ENCODE assay signal across 1 cellular context in genomic region chr4:110484029-110484428, GRCh38.
TF ChIP-seq lines count a peak whose summit lies in the region.

No MANE protein-coding gene starts in this region.

TF ChIP-seq in GM23338, 12 proteins besides CTCF, POLR2A, EP300 and RAD21 (continued from another document):
- TF ChIP-seq, protein P1, sequence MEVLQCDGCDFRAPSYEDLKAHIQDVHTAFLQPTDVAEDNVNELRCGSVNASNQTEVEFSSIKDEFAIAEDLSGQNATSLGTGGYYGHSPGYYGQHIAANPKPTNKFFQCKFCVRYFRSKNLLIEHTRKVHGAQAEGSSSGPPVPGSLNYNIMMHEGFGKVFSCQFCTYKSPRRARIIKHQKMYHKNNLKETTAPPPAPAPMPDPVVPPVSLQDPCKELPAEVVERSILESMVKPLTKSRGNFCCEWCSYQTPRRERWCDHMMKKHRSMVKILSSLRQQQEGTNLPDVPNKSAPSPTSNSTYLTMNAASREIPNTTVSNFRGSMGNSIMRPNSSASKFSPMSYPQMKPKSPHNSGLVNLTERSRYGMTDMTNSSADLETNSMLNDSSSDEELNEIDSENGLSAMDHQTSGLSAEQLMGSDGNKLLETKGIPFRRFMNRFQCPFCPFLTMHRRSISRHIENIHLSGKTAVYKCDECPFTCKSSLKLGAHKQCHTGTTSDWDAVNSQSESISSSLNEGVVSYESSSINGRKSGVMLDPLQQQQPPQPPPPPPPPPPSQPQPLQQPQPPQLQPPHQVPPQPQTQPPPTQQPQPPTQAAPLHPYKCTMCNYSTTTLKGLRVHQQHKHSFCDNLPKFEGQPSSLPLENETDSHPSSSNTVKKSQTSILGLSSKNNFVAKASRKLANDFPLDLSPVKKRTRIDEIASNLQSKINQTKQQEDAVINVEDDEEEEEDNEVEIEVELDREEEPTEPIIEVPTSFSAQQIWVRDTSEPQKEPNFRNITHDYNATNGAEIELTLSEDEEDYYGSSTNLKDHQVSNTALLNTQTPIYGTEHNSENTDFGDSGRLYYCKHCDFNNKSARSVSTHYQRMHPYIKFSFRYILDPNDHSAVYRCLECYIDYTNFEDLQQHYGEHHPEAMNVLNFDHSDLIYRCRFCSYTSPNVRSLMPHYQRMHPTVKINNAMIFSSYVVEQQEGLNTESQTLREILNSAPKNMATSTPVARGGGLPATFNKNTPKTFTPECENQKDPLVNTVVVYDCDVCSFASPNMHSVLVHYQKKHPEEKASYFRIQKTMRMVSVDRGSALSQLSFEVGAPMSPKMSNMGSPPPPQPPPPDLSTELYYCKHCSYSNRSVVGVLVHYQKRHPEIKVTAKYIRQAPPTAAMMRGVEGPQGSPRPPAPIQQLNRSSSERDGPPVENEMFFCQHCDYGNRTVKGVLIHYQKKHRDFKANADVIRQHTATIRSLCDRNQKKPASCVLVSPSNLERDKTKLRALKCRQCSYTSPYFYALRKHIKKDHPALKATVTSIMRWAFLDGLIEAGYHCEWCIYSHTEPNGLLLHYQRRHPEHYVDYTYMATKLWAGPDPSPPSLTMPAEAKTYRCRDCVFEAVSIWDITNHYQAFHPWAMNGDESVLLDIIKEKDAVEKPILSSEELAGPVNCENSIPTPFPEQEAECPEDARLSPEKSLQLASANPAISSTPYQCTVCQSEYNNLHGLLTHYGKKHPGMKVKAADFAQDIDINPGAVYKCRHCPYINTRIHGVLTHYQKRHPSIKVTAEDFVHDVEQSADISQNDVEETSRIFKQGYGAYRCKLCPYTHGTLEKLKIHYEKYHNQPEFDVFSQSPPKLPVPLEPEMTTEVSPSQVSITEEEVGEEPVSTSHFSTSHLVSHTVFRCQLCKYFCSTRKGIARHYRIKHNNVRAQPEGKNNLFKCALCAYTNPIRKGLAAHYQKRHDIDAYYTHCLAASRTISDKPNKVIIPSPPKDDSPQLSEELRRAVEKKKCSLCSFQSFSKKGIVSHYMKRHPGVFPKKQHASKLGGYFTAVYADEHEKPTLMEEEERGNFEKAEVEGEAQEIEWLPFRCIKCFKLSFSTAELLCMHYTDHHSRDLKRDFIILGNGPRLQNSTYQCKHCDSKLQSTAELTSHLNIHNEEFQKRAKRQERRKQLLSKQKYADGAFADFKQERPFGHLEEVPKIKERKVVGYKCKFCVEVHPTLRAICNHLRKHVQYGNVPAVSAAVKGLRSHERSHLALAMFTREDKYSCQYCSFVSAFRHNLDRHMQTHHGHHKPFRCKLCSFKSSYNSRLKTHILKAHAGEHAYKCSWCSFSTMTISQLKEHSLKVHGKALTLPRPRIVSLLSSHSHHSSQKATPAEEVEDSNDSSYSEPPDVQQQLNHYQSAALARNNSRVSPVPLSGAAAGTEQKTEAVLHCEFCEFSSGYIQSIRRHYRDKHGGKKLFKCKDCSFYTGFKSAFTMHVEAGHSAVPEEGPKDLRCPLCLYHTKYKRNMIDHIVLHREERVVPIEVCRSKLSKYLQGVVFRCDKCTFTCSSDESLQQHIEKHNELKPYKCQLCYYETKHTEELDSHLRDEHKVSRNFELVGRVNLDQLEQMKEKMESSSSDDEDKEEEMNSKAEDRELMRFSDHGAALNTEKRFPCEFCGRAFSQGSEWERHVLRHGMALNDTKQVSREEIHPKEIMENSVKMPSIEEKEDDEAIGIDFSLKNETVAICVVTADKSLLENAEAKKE (CRISPR knock-in tag; IDR thresholded peaks at IDR 0.05) = no peak
- TF ChIP-seq EZH2 (IDR thresholded peaks at IDR 0.05; ENCODE audit: low read depth, unreplicated experiment) (no peak), POLR2AphosphoS5 (IDR thresholded peaks at IDR 0.05; ENCODE audit: low read depth) (no peak)
